Comparison of ENCODE assay signal across 8 cellular contexts in the genomic region with DNA sequence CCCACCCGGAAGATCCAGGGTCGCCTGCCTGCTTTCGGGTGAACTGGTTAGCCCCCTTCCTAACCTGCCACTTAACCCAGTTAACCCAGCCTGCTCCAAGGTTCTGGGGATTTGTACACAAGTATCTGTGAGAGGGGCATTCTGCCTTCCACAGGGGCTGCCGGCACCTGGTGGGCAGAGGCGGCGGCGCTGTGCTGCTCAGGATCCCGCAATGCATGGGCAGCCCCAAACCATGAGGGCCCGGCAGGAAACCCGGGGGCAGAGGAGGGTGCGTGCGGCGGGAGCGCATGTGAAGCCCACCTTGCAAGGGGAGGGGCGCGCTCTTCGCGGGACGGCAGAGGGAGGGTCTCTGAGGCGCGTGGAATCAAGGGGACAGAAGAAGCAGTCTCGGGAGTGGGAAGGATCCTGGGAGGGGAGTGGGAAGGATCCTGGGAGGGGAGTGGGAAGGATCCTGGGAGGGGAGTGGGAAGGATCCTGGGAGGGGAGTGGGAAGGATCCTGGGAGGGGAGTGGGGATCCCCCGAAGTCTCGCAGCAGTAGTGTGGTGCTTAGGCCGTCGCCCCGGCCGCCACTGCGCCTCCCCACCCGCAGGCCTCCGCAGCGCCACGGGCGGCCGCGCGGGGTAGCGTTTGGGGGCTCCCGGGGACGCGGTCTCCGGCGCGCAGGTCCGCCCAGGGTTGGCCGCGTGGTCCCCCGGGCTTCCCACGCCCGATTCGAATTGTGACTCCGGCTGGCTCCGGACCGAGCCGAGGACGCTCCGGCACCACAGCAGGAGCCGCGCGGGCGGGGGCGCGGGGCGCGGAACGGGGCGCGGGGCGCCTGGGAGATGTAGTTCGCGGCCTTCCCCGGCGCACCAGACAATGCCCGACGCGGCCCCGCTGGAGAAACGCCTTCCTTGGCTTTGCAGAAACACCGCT. TPM values are rescaled to one million over a fixed set of nuclear protein-coding genes. Genes with fewer than 3 reads are reported as not detected.
DNase-seq lines count a peak whose midpoint lies in the region; ATAC-seq, FAIRE-seq and TF ChIP-seq lines count a peak whose summit lies in the region.

No MANE protein-coding gene starts in this region.

- CTCF ChIA-PET in OCI-LY7 (lab: Charles Lee; ENCODE audit: unreplicated experiment) = no interaction called here

- H3K4me1 ChIP-seq in OCI-LY7 (ENCODE audit: insufficient read depth, low read length, poor library complexity, severe bottlenecking) (peaks cover 10% of the 10 kb centered on the region), foreskin keratinocyte (no peaks in the 10 kb centered on the region)

- no peaks in the 10 kb centered on the region for H3K9me2 ChIP-seq in OCI-LY7 (ENCODE audit: insufficient read depth, low read length)

- peak overlapping the region; percentile 43; the same call in 1 of the 2 replicates for H3K4me2 ChIP-seq in OCI-LY7 (ENCODE audit: low read length)

- peak; percentile 73 for FAIRE-seq in GM12892 (lab: Jason Lieb, UNC)

- H3K27me3 ChIP-seq in foreskin keratinocyte = peaks cover 30% of the 10 kb centered on the region

- no peaks in the 10 kb centered on the region for H4K20me1 ChIP-seq in OCI-LY7 (ENCODE audit: insufficient read depth, low read length)

- H3K4me1 Mint-ChIP-seq in nephron progenitor cell = peaks cover 38% of the 10 kb centered on the region
- peaks cover 46% of the 10 kb centered on the region for H3K4me1 Mint-ChIP-seq in stimulated activated naive CD8-positive, alpha-beta T cell treated with anti-CD3 and anti-CD28 coated beads, Interleukin-15, amount 100 ng/mL, for 72 hours

- peaks cover 24% of the 10 kb centered on the region for H3K36me3 Mint-ChIP-seq in nephron progenitor cell (ENCODE audit: low read depth)

- H3K4me3 ChIP-seq in OCI-LY7 (ENCODE audit: low read depth, low read length, poor library complexity, severe bottlenecking) = peak overlapping the region; percentile 20

- POLR2A ChIA-PET in OCI-LY7 (lab: Charles Lee) = interaction anchor here (0.6 to 0.7 kb wide), 2 partner anchors 188 to 1598 kb away, joined by 3 read pairs; no protein-coding TSS in a partner anchor

- ATAC-seq in HG03354 (IDR thresholded peaks at IDR 0.05; ENCODE audit: poor library complexity, severe bottlenecking, unreplicated experiment) (peak; percentile 65), foreskin keratinocyte (peak; percentile 79), HG03039 (IDR thresholded peaks at IDR 0.05; ENCODE audit: unreplicated experiment) (no peak)
- peak; percentile 89 for ATAC-seq in stimulated activated naive CD8-positive, alpha-beta T cell treated with anti-CD3 and anti-CD28 coated beads, Interleukin-15, amount 100 ng/mL, for 72 hours

- no peak for TF ChIP-seq POLR2A in GM12892 (IDR thresholded peaks at IDR 0.05; ENCODE audit: low read depth, low read length)

- no peaks in the 10 kb centered on the region for H3K79me2 ChIP-seq in OCI-LY7 (ENCODE audit: insufficient read depth, low read depth, low read length)

- H3K9me3 ChIP-seq in OCI-LY7 (ENCODE audit: low read length) = no peaks in the 10 kb centered on the region

- H3K27ac ChIP-seq in OCI-LY7 (ENCODE audit: low read depth, low read length, poor library complexity, severe bottlenecking) (no peak overlapping the region), foreskin keratinocyte (no peak overlapping the region)

- no peaks in the 10 kb centered on the region for H3K36me3 ChIP-seq in OCI-LY7 (ENCODE audit: insufficient read depth, low read length)

- peak overlapping the region; percentile 82 for H3K4me3 Mint-ChIP-seq in nephron progenitor cell
- H3K4me3 Mint-ChIP-seq in stimulated activated naive CD8-positive, alpha-beta T cell treated with anti-CD3 and anti-CD28 coated beads, Interleukin-15, amount 100 ng/mL, for 72 hours = peak overlapping the region; percentile 79 to 81

- no TSS peak for BruUV-seq in OCI-LY7 (replicated peaks; lab: Mats Ljungman, UMichigan)

- intact Hi-C loops in OCI-LY7 (cut with micrococcal nuclease; ENCODE audit: unreplicated experiment) = no loop called here

- H3K27ac Mint-ChIP-seq in nephron progenitor cell = no peak overlapping the region
- peak overlapping the region; percentile 59 to 88 for H3K27ac Mint-ChIP-seq in stimulated activated naive CD8-positive, alpha-beta T cell treated with anti-CD3 and anti-CD28 coated beads, Interleukin-15, amount 100 ng/mL, for 72 hours

- DNase-seq in GM12892 (ENCODE audit: insufficient read length) (peak; percentile 79), OCI-LY7 (ENCODE audit: low spot score) (no peak), foreskin keratinocyte (peak in 1 of 2 donors; percentile 40), nephron progenitor cell (peak; percentile 75)
- DNase-seq in activated effector memory CD4-positive, alpha-beta T cell treated with anti-CD3 and anti-CD28 coated beads, Interleukin-2, amount 50 U/mL, for 16 hours = peak; percentile 87
- DNase-seq in stimulated activated naive CD8-positive, alpha-beta T cell treated with anti-CD3 and anti-CD28 coated beads, Interleukin-15, amount 100 ng/mL, for 72 hours = peak; percentile 74 to 76

- no peak overlapping the region for H2AFZ ChIP-seq in OCI-LY7 (ENCODE audit: low read length)

- H3K9me3 Mint-ChIP-seq in nephron progenitor cell = peaks cover 16% of the 10 kb centered on the region
- H3K9me3 Mint-ChIP-seq in stimulated activated naive CD8-positive, alpha-beta T cell treated with anti-CD3 and anti-CD28 coated beads, Interleukin-15, amount 100 ng/mL, for 72 hours = no peaks in the 10 kb centered on the region

- TF ChIP-seq CTCF in OCI-LY7 (conservative IDR thresholded peaks at IDR 0.05; ENCODE audit: low read length) (peak; percentile 50), foreskin keratinocyte (conservative IDR thresholded peaks at IDR 0.05) (peak; percentile 81), nephron progenitor cell (IDR thresholded peaks at IDR 0.05) (peak; percentile 50)

- H3K27me3 Mint-ChIP-seq in nephron progenitor cell (ENCODE audit: low read depth, poor library complexity) = peaks cover 52% of the 10 kb centered on the region
- peaks cover 45% of the 10 kb centered on the region for H3K27me3 Mint-ChIP-seq in stimulated activated naive CD8-positive, alpha-beta T cell treated with anti-CD3 and anti-CD28 coated beads, Interleukin-15, amount 100 ng/mL, for 72 hours

RNA-seq across cellular contexts. Expression of a gene that starts 4.9 kb away (rescaled TPM):
- 24.6 TPM for polyA plus RNA-seq in GM12892 (2012; ENCODE audit: missing spikeins)
- 92.3 and 103 TPM in 2 replicates for total RNA-seq in OCI-LY7 (2014; rRNA removed; shearing (Covaris generic))
- total RNA-seq in OCI-LY7 (2022) (217 and 220 TPM in 2 replicates), foreskin keratinocyte (64.1 and 64.7 TPM in 2 replicates)
- 47.7 and 53.3 TPM in 2 replicates for polyA plus RNA-seq in foreskin keratinocyte

RNA-seq across cellular contexts. Expression of a gene that starts 16.4 kb away (rescaled TPM):
- polyA plus RNA-seq in GM12892 (2012; ENCODE audit: missing spikeins) = 0.32 TPM
- total RNA-seq in OCI-LY7 (2014; rRNA removed; shearing (Covaris generic)) = 1.3 and 2.3 TPM in 2 replicates
- 9.2 and 12.2 TPM in 2 replicates for total RNA-seq in OCI-LY7 (2022)
- total RNA-seq in foreskin keratinocyte = 0.07 TPM in 1 of 2 replicates, not detected in the other
- polyA plus RNA-seq in foreskin keratinocyte = 0.01 and 0.02 TPM in 2 replicates

RNA-seq across cellular contexts. Expression of a gene that starts 59.9 kb away (rescaled TPM):
- polyA plus RNA-seq in GM12892 (2012; ENCODE audit: missing spikeins) = not detected
- total RNA-seq in OCI-LY7 (2014; rRNA removed; shearing (Covaris generic)) = not detected in 2 replicates
- not detected in 2 replicates for total RNA-seq in OCI-LY7 (2022)
- total RNA-seq in foreskin keratinocyte = 2.2 TPM in 2 replicates
- 3.6 and 4.0 TPM in 2 replicates for polyA plus RNA-seq in foreskin keratinocyte
